ENCODE assay signal across 1 cellular context in the genomic region with DNA sequence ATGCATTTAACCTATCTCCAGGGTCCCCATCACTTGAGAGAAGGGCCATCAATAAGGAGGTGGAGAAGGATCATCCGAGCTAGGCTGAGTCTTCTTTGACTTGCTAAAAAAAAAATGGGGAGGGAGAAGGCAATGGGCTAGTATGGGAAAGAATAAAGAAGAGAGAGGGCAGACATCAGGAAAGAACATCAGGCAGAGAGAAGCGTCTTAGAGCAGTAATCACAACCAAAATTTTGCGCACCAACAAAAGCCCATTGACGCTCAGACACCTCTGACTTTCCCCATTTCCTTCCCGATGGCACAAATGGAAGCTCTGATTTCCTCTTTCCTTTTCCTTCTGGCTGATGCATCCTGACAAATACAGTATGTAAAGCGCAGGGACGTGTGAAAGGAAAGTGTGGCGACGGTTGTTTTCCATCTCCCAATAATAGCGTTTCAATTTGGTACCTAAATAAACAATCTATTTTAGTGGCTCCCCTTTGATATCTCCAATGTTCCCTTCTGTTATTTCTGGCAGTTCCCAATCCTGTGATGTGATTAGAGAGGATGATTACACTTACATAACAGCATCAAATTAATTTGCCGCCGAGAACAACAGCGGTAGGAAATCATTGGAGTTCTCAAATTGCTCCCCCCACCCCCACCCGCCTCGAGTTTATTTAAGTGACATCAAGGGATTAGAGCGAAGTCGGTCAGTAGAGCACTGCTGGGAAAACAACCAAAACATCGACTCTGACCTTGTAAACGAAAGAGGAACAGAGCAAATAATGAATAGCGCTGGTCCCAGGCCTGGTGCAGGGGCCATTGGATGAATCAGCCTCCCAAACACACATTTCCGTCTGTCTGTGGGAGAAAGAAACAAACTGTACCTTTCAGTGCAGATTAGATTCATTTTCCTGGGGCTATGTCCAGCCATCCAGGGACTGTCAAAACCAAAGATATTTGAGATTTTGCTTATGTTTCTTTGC.
TF ChIP-seq lines count a peak whose summit lies in the region.

No MANE protein-coding gene starts in this region.

TF ChIP-seq in HEK293, 187 proteins besides CTCF, POLR2A, EP300 and RAD21 (continued from another document and continues in another):
- TF ChIP-seq, protein P1, sequence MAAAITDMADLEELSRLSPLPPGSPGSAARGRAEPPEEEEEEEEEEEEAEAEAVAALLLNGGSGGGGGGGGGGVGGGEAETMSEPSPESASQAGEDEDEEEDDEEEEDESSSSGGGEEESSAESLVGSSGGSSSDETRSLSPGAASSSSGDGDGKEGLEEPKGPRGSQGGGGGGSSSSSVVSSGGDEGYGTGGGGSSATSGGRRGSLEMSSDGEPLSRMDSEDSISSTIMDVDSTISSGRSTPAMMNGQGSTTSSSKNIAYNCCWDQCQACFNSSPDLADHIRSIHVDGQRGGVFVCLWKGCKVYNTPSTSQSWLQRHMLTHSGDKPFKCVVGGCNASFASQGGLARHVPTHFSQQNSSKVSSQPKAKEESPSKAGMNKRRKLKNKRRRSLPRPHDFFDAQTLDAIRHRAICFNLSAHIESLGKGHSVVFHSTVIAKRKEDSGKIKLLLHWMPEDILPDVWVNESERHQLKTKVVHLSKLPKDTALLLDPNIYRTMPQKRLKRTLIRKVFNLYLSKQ (tag by site-specific recombination; IDR thresholded peaks at IDR 0.05; ENCODE audit: borderline replicate concordance), result no peak
- TF ChIP-seq ZNF239 (tag by site-specific recombination; IDR thresholded peaks at IDR 0.05) (no peak), ZNF76 (tag by site-specific recombination; IDR thresholded peaks at IDR 0.05; ENCODE audit: borderline replicate concordance, low read depth) (no peak), BCL11A (tag by site-specific recombination; IDR thresholded peaks at IDR 0.05; ENCODE audit: low read depth) (no peak), FEZF1 (tag by site-specific recombination; IDR thresholded peaks at IDR 0.05) (peak; percentile 8; the same call in 1 of the 2 replicates), ZNF585B (tag by site-specific recombination; IDR thresholded peaks at IDR 0.05) (no peak), ZNF473 (tag by site-specific recombination; IDR thresholded peaks at IDR 0.05) (no peak), KLF7 (tag by site-specific recombination; IDR thresholded peaks at IDR 0.05; ENCODE audit: borderline replicate concordance) (no peak), ZNF138 (tag by site-specific recombination; IDR thresholded peaks at IDR 0.05; ENCODE audit: borderline replicate concordance) (no peak), ZNF768 (tag by site-specific recombination; IDR thresholded peaks at IDR 0.05) (no peak), ZNF23 (tag by site-specific recombination; IDR thresholded peaks at IDR 0.05; ENCODE audit: borderline replicate concordance) (no peak), ZBTB20 (tag by site-specific recombination; IDR thresholded peaks at IDR 0.05) (no peak), ZNF16 (tag by site-specific recombination; IDR thresholded peaks at IDR 0.05; ENCODE audit: low read depth) (no peak), ZNF623 (tag by site-specific recombination; IDR thresholded peaks at IDR 0.05) (no peak), ZBTB21 (tag by site-specific recombination; IDR thresholded peaks at IDR 0.05) (no peak), ZNF350 (tag by site-specific recombination; IDR thresholded peaks at IDR 0.05) (no peak), KLF16 (tag by site-specific recombination; IDR thresholded peaks at IDR 0.05) (no peak), ZNF664 (tag by site-specific recombination; IDR thresholded peaks at IDR 0.05) (no peak), ZNF529 (tag by site-specific recombination; IDR thresholded peaks at IDR 0.05; ENCODE audit: insufficient replicate concordance) (no peak), MYNN (tag by site-specific recombination; IDR thresholded peaks at IDR 0.05; ENCODE audit: borderline replicate concordance) (no peak), SP7 (tag by site-specific recombination; IDR thresholded peaks at IDR 0.05) (no peak), ZNF157 (tag by site-specific recombination; IDR thresholded peaks at IDR 0.05) (no peak), ZNF214 (tag by site-specific recombination; IDR thresholded peaks at IDR 0.05; ENCODE audit: borderline replicate concordance) (no peak), ZNF24 (tag by site-specific recombination; IDR thresholded peaks at IDR 0.05) (no peak), OSR2 (tag by site-specific recombination; IDR thresholded peaks at IDR 0.05) (peak; percentile 44; the same call in 1 of the 2 replicates), ZBTB48 (tag by site-specific recombination; IDR thresholded peaks at IDR 0.05) (peak; percentile 55; the same call in 1 of the 2 replicates), ZEB2 (tag by site-specific recombination; IDR thresholded peaks at IDR 0.05) (0 out of 2 replicates have a peak, but pooled peaks have one; percentile 40), ZNF146 (tag by site-specific recombination; IDR thresholded peaks at IDR 0.05) (no peak), YY2 (tag by site-specific recombination; IDR thresholded peaks at IDR 0.05) (no peak), SCRT2 (tag by site-specific recombination; IDR thresholded peaks at IDR 0.05) (no peak), ZSCAN23 (tag by site-specific recombination; IDR thresholded peaks at IDR 0.05) (no peak), ZNF626 (tag by site-specific recombination; IDR thresholded peaks at IDR 0.05) (no peak), ZNF274 (IDR thresholded peaks at IDR 0.05; ENCODE audit: low read length) (no peak), ZNF274 (tag by site-specific recombination; IDR thresholded peaks at IDR 0.05; ENCODE audit: borderline replicate concordance) (no peak), ZNF776 (tag by site-specific recombination; IDR thresholded peaks at IDR 0.05; ENCODE audit: borderline replicate concordance) (no peak), ZNF10 (tag by site-specific recombination; IDR thresholded peaks at IDR 0.05) (no peak), ZXDB (tag by site-specific recombination; IDR thresholded peaks at IDR 0.05) (peak; percentile 23; the same call in 1 of the 2 replicates), GLI2 (tag by site-specific recombination; IDR thresholded peaks at IDR 0.05; ENCODE audit: borderline replicate concordance, low read depth) (no peak), ZNF660 (tag by site-specific recombination; IDR thresholded peaks at IDR 0.05) (no peak), ZNF621 (tag by site-specific recombination; IDR thresholded peaks at IDR 0.05) (no peak), ZNF792 (tag by site-specific recombination; IDR thresholded peaks at IDR 0.05) (no peak), TCF7L2 (IDR thresholded peaks at IDR 0.05; ENCODE audit: borderline replicate concordance, low read depth, low read length) (peak; percentile 65; the same call in 1 of the 2 replicates)
- TF ChIP-seq, protein P2, sequence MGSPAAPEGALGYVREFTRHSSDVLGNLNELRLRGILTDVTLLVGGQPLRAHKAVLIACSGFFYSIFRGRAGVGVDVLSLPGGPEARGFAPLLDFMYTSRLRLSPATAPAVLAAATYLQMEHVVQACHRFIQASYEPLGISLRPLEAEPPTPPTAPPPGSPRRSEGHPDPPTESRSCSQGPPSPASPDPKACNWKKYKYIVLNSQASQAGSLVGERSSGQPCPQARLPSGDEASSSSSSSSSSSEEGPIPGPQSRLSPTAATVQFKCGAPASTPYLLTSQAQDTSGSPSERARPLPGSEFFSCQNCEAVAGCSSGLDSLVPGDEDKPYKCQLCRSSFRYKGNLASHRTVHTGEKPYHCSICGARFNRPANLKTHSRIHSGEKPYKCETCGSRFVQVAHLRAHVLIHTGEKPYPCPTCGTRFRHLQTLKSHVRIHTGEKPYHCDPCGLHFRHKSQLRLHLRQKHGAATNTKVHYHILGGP (tag by site-specific recombination; IDR thresholded peaks at IDR 0.05), result no peak
- TF ChIP-seq, protein P3, sequence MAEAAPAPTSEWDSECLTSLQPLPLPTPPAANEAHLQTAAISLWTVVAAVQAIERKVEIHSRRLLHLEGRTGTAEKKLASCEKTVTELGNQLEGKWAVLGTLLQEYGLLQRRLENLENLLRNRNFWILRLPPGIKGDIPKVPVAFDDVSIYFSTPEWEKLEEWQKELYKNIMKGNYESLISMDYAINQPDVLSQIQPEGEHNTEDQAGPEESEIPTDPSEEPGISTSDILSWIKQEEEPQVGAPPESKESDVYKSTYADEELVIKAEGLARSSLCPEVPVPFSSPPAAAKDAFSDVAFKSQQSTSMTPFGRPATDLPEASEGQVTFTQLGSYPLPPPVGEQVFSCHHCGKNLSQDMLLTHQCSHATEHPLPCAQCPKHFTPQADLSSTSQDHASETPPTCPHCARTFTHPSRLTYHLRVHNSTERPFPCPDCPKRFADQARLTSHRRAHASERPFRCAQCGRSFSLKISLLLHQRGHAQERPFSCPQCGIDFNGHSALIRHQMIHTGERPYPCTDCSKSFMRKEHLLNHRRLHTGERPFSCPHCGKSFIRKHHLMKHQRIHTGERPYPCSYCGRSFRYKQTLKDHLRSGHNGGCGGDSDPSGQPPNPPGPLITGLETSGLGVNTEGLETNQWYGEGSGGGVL (tag by site-specific recombination; IDR thresholded peaks at IDR 0.05), result peak; percentile 51
- TF ChIP-seq, protein P4, sequence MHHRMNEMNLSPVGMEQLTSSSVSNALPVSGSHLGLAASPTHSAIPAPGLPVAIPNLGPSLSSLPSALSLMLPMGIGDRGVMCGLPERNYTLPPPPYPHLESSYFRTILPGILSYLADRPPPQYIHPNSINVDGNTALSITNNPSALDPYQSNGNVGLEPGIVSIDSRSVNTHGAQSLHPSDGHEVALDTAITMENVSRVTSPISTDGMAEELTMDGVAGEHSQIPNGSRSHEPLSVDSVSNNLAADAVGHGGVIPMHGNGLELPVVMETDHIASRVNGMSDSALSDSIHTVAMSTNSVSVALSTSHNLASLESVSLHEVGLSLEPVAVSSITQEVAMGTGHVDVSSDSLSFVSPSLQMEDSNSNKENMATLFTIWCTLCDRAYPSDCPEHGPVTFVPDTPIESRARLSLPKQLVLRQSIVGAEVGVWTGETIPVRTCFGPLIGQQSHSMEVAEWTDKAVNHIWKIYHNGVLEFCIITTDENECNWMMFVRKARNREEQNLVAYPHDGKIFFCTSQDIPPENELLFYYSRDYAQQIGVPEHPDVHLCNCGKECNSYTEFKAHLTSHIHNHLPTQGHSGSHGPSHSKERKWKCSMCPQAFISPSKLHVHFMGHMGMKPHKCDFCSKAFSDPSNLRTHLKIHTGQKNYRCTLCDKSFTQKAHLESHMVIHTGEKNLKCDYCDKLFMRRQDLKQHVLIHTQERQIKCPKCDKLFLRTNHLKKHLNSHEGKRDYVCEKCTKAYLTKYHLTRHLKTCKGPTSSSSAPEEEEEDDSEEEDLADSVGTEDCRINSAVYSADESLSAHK (tag by site-specific recombination; IDR thresholded peaks at IDR 0.05), result no peak
- TF ChIP-seq, protein P5, sequence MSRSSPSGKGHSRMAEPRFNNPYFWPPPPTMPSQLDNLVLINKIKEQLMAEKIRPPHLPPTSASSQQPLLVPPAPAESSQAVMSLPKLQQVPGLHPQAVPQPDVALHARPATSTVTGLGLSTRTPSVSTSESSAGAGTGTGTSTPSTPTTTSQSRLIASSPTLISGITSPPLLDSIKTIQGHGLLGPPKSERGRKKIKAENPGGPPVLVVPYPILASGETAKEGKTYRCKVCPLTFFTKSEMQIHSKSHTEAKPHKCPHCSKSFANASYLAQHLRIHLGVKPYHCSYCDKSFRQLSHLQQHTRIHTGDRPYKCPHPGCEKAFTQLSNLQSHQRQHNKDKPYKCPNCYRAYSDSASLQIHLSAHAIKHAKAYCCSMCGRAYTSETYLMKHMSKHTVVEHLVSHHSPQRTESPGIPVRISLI (tag by site-specific recombination; IDR thresholded peaks at IDR 0.05), result no peak
- TF ChIP-seq, protein P6, sequence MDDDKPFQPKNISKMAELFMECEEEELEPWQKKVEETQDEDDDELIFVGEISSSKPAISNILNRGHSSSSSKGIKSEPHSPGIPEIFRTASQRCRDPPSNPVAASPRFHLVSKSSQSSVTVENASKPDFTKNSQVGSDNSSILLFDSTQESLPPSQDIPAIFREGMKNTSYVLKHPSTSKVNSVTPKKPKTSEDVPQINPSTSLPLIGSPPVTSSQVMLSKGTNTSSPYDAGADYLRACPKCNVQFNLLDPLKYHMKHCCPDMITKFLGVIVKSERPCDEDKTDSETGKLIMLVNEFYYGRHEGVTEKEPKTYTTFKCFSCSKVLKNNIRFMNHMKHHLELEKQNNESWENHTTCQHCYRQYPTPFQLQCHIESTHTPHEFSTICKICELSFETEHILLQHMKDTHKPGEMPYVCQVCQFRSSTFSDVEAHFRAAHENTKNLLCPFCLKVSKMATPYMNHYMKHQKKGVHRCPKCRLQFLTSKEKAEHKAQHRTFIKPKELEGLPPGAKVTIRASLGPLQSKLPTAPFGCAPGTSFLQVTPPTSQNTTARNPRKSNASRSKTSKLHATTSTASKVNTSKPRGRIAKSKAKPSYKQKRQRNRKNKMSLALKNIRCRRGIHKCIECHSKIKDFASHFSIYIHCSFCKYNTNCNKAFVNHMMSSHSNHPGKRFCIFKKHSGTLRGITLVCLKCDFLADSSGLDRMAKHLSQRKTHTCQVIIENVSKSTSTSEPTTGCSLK (tag by site-specific recombination; IDR thresholded peaks at IDR 0.05), result no peak
- TF ChIP-seq, protein P7, sequence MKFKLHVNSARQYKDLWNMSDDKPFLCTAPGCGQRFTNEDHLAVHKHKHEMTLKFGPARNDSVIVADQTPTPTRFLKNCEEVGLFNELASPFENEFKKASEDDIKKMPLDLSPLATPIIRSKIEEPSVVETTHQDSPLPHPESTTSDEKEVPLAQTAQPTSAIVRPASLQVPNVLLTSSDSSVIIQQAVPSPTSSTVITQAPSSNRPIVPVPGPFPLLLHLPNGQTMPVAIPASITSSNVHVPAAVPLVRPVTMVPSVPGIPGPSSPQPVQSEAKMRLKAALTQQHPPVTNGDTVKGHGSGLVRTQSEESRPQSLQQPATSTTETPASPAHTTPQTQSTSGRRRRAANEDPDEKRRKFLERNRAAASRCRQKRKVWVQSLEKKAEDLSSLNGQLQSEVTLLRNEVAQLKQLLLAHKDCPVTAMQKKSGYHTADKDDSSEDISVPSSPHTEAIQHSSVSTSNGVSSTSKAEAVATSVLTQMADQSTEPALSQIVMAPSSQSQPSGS (tag by site-specific recombination; IDR thresholded peaks at IDR 0.05; ENCODE audit: low read depth), result no peak
- TF ChIP-seq, protein P8, sequence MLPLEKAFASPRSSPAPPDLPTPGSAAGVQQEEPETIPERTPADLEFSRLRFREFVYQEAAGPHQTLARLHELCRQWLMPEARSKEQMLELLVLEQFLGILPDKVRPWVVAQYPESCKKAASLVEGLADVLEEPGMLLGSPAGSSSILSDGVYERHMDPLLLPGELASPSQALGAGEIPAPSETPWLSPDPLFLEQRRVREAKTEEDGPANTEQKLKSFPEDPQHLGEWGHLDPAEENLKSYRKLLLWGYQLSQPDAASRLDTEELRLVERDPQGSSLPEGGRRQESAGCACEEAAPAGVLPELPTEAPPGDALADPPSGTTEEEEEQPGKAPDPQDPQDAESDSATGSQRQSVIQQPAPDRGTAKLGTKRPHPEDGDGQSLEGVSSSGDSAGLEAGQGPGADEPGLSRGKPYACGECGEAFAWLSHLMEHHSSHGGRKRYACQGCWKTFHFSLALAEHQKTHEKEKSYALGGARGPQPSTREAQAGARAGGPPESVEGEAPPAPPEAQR (tag by site-specific recombination; IDR thresholded peaks at IDR 0.05), result no peak
